Comparison of ENCODE assay signal across 40 cellular contexts in genomic region chr3:963255-963654, GRCh38.
"Had no signal": no experiment of that assay in that cellular context is flagged by ENCODE, and none has a peak within 500 bp of the region (broad histone marks: within the 10 kb centered on the region; RNA-seq: fewer than 3 reads in every experiment).

No MANE protein-coding gene starts in this region.

- H3K4me3 Mint-ChIP-seq: activated B cell treated with CpG ODN at 0.5 μM for 24 hours; activated CD4-positive, alpha-beta memory T cell treated with anti-CD3 and anti-CD28 coated beads for 36 hours; activated CD4-positive, alpha-beta T cell treated with anti-CD3 and anti-CD28 coated beads, Interleukin-2, amount 10 ng/mL, durations not matched to agents 24 days and 14 days; activated CD8-positive, alpha-beta T cell treated with anti-CD3 and anti-CD28 coated beads for 36 hours; activated naive CD4-positive, alpha-beta T cell treated with anti-CD3 and anti-CD28 coated beads for 36 hours; activated naive CD8-positive, alpha-beta T cell treated with anti-CD3 and anti-CD28 coated beads for 36 hours; activated T-cell treated with anti-CD3 and anti-CD28 coated beads, Interleukin-2, amount 50 U/mL, for 4 hours; activated T-cell treated with anti-CD3 and anti-CD28 coated beads, Interleukin-2, amount 50 U/mL, for 72 hours; activated T-helper 1 cell treated with anti-CD3 and anti-CD28 coated beads, Interleukin-12 subunit alpha, Interleukin-12 subunit beta, Interleukin-2, Interleukin-4 antibody, amounts not matched to agents 30 ng/mL and 10 ng/mL and 1 ng/mL, durations not matched to agents 14 hours and 24 hours and 36 hours; activated T-helper 17 cell treated with anti-CD3 and anti-CD28 coated beads, Interleukin-2, amount 50 U/mL, for 72 hours; central memory CD8-positive, alpha-beta T cell; T-helper 1 cell treated with Interleukin-12 subunit alpha and Interleukin-12 subunit beta and Interleukin-4 antibody, amounts not matched to agents 30 μg/mL and 1 μg/mL, for 36 hours; T-helper 2 cell treated with Interferon-gamma antibody and Interleukin-4, amounts not matched to agents 5 μg/mL and 100 μg/mL, for 36 hours had no signal

- H3K27ac ChIP-seq: adrenal gland, body of pancreas, brain microvascular endothelial cell, cardiac muscle cell, VCaP had no signal

- H3K27ac Mint-ChIP-seq: activated B cell treated with CpG ODN at 0.5 μM for 24 hours; activated CD4-positive, alpha-beta memory T cell treated with anti-CD3 and anti-CD28 coated beads for 36 hours; activated CD4-positive, alpha-beta T cell treated with anti-CD3 and anti-CD28 coated beads, Interleukin-2, amount 10 ng/mL, durations not matched to agents 24 days and 14 days; activated CD8-positive, alpha-beta T cell treated with anti-CD3 and anti-CD28 coated beads for 36 hours; activated naive CD4-positive, alpha-beta T cell treated with anti-CD3 and anti-CD28 coated beads for 36 hours; activated naive CD4-positive, alpha-beta T cell treated with anti-CD3 and anti-CD28 coated beads, Interleukin-2, amount 50 U/mL, for 72 hours; activated naive CD8-positive, alpha-beta T cell treated with anti-CD3 and anti-CD28 coated beads for 36 hours; activated T-cell treated with anti-CD3 and anti-CD28 coated beads, Interleukin-2, amount 50 U/mL, for 72 hours; activated T-helper 1 cell treated with anti-CD3 and anti-CD28 coated beads, Interleukin-12 subunit alpha, Interleukin-12 subunit beta, Interleukin-2, Interleukin-4 antibody, amounts not matched to agents 30 ng/mL and 10 ng/mL and 1 ng/mL, durations not matched to agents 14 hours and 24 hours and 36 hours; activated T-helper 17 cell treated with anti-CD3 and anti-CD28 coated beads, Interleukin-2, amount 50 U/mL, for 72 hours; T-helper 1 cell treated with Interleukin-12 subunit alpha and Interleukin-12 subunit beta and Interleukin-4 antibody, amounts not matched to agents 30 μg/mL and 1 μg/mL, for 36 hours; T-helper 2 cell treated with Interferon-gamma antibody and Interleukin-4, amounts not matched to agents 5 μg/mL and 100 μg/mL, for 36 hours had no signal

- H3K27me3 ChIP-seq: adrenal gland, body of pancreas, brain microvascular endothelial cell, cardiac muscle cell had no signal

- H3K4me3 ChIP-seq: adrenal gland, body of pancreas, cardiac muscle cell had no signal

- DNase-seq: activated B cell treated with CpG ODN at 0.5 μM for 24 hours; activated CD4-positive, alpha-beta memory T cell treated with anti-CD3 and anti-CD28 coated beads for 36 hours; activated CD4-positive, alpha-beta T cell treated with anti-CD3 and anti-CD28 coated beads for 4 hours; activated CD4-positive, alpha-beta T cell treated with anti-CD3 and anti-CD28 coated beads, Interleukin-2, amount 10 ng/mL, durations not matched to agents 24 days and 14 days; activated CD4-positive, alpha-beta T cell treated with anti-CD3 and anti-CD28 coated beads, Interleukin-2, amount 50 U/mL, for 1 hour; activated CD4-positive, alpha-beta T cell treated with anti-CD3 and anti-CD28 coated beads, Interleukin-2, amount 50 U/mL, for 4 hours; activated CD4-positive, CD25-positive, alpha-beta regulatory T cell treated with anti-CD3 and anti-CD28 coated beads, Interleukin-2, amount 50 U/mL, for 72 hours; activated CD8-positive, alpha-beta memory T cell treated with anti-CD3 and anti-CD28 coated beads, Interleukin-2, amount 50 U/mL, for 4 hours; activated CD8-positive, alpha-beta T cell treated with anti-CD3 and anti-CD28 coated beads for 36 hours; activated effector memory CD4-positive, alpha-beta T cell treated with anti-CD3 and anti-CD28 coated beads, Interleukin-2, amount 50 U/mL, for 16 hours; activated gamma-delta T cell treated with Interleukin-2 at 50 U/mL for 16 hours; activated naive CD4-positive, alpha-beta T cell; activated naive CD4-positive, alpha-beta T cell treated with anti-CD3 and anti-CD28 coated beads for 36 hours; activated naive CD4-positive, alpha-beta T cell treated with anti-CD3 and anti-CD28 coated beads, Interleukin-2, amount 50 U/mL, for 16 hours; activated naive CD8-positive, alpha-beta T cell treated with anti-CD3 and anti-CD28 coated beads for 36 hours; activated T-cell treated with anti-CD3 and anti-CD28 coated beads for 4 hours; activated T-cell treated with anti-CD3 and anti-CD28 coated beads, Interleukin-2, amount 50 U/mL, for 1 hour; activated T-cell treated with anti-CD3 and anti-CD28 coated beads, Interleukin-2, amount 50 U/mL, for 4 hours; activated T-cell treated with anti-CD3 and anti-CD28 coated beads, Interleukin-2, amount 50 U/mL, for 72 hours; adrenal gland; amniotic stem cell; aorta; body of pancreas; brain microvascular endothelial cell; caudate nucleus; SW 1271; T-helper 1 cell; T-helper 2 cell; T-helper 9 cell had no signal

- H3K9me3 ChIP-seq: body of pancreas had no signal

- FAIRE-seq: astrocyte, bronchial epithelial cell, TTC549 had no signal

- H3K4me1 Mint-ChIP-seq: activated B cell treated with CpG ODN at 0.5 μM for 24 hours; activated CD4-positive, alpha-beta T cell treated with anti-CD3 and anti-CD28 coated beads, Interleukin-2, amount 10 ng/mL, durations not matched to agents 24 days and 14 days; activated naive CD8-positive, alpha-beta T cell treated with anti-CD3 and anti-CD28 coated beads for 36 hours; activated T-helper 17 cell treated with anti-CD3 and anti-CD28 coated beads, Interleukin-2, amount 50 U/mL, for 72 hours; central memory CD8-positive, alpha-beta T cell had no signal

- H3K36me3 ChIP-seq: adrenal gland, brain microvascular endothelial cell, cardiac muscle cell had no signal

- H3K4me1 ChIP-seq: adrenal gland, body of pancreas had no signal

- ATAC-seq: activated CD8-positive, alpha-beta T cell treated with anti-CD3 and anti-CD28 coated beads for 36 hours; activated naive CD4-positive, alpha-beta T cell treated with anti-CD3 and anti-CD28 coated beads, Interleukin-2, amount 50 U/mL, for 72 hours; activated T-cell treated with anti-CD3 and anti-CD28 coated beads, Interleukin-2, amount 50 U/mL, for 4 hours; activated T-cell treated with anti-CD3 and anti-CD28 coated beads, Interleukin-2, amount 50 U/mL, for 72 hours; activated T-helper 17 cell treated with anti-CD3 and anti-CD28 coated beads, Interleukin-2, amount 50 U/mL, for 72 hours; body of pancreas had no signal

- H3K27me3 Mint-ChIP-seq: activated B cell treated with CpG ODN at 0.5 μM for 24 hours; activated CD4-positive, alpha-beta memory T cell treated with anti-CD3 and anti-CD28 coated beads for 36 hours; activated CD4-positive, alpha-beta T cell treated with anti-CD3 and anti-CD28 coated beads, Interleukin-2, amount 10 ng/mL, durations not matched to agents 24 days and 14 days; activated CD8-positive, alpha-beta T cell treated with anti-CD3 and anti-CD28 coated beads for 36 hours; activated naive CD8-positive, alpha-beta T cell treated with anti-CD3 and anti-CD28 coated beads for 36 hours; activated T-helper 17 cell treated with anti-CD3 and anti-CD28 coated beads, Interleukin-2, amount 50 U/mL, for 72 hours; central memory CD8-positive, alpha-beta T cell had no signal
